In genomic region chr7:106418526-106418925, GRCh38 we compare ENCODE assay signal across 13 cellular contexts.
DNase-seq lines count a peak whose midpoint lies in the region; ATAC-seq and TF ChIP-seq lines count a peak whose summit lies in the region.
"Had no signal": no experiment of that assay in that cellular context is flagged by ENCODE, and none has a peak within 500 bp of the region (broad histone marks: within the 10 kb centered on the region; RNA-seq: fewer than 3 reads in every experiment).

No MANE protein-coding gene starts in this region.

- TF ChIP-seq POLR2A in erythroblast (IDR thresholded peaks at IDR 0.05; ENCODE audit: low read length) = no peak

- no peaks in the 10 kb centered on the region for H3K27me3 ChIP-seq in ACC112 (ENCODE audit: insufficient read depth, low read length)
- H3K27me3 ChIP-seq in HL-60 (ENCODE audit: insufficient read depth, poor library complexity, severe bottlenecking) = no peaks in the 10 kb centered on the region
- H3K27me3 ChIP-seq in lower lobe of right lung (ENCODE audit: low read depth) = no peaks in the 10 kb centered on the region

- peaks cover 7% of the 10 kb centered on the region for H3K9me3 Mint-ChIP-seq in MCF 10A (ENCODE audit: unreplicated experiment)

- intact Hi-C loops in MCF 10A (cut with micrococcal nuclease) = no loop called here
- intact Hi-C loops in lower lobe of right lung (cut with DNase I) = no loop called here

- H3K4me3 Mint-ChIP-seq in MCF 10A (ENCODE audit: unreplicated experiment) = no peak overlapping the region
- H3K4me3 Mint-ChIP-seq: T-helper 17 cell had no signal

- no peak for TF ChIP-seq CTCF in HL-60 (IDR thresholded peaks at IDR 0.05; ENCODE audit: insufficient read depth, low read length)
- no peak for TF ChIP-seq CTCF in MCF 10A (IDR thresholded peaks at IDR 0.05; ENCODE audit: unreplicated experiment)
- TF ChIP-seq CTCF in lower lobe of right lung (IDR thresholded peaks at IDR 0.05) = no peak

- peaks cover 9% of the 10 kb centered on the region for H3K9me3 ChIP-seq in lower lobe of right lung

- CTCF ChIA-PET in MCF 10A (lab: Yijun Ruan, JAX) = interaction anchor here (0.7 kb wide), 1 partner anchor 49 kb away, joined by 3 read pairs; no protein-coding TSS in a partner anchor

- H3K4me3 ChIP-seq in ACC112 (ENCODE audit: low read depth, low read length) (no peak overlapping the region), HL-60 (replicated peaks; ENCODE audit: insufficient read depth, low read length) (no peak overlapping the region), lower lobe of right lung (no peak overlapping the region)

- H3K27ac ChIP-seq in ACC112 (ENCODE audit: low read depth, low read length) (peak overlapping the region; percentile 68), HL-60 (replicated peaks) (peak overlapping the region; percentile 72), lower lobe of right lung (peak overlapping the region; percentile 50)

- BruUV-seq in MCF 10A (replicated peaks; lab: Mats Ljungman, UMichigan) = TSS peak; percentile 75

- no peak for ATAC-seq in lower lobe of right lung
- ATAC-seq in HG03039 (IDR thresholded peaks at IDR 0.05; ENCODE audit: unreplicated experiment) = no peak
- ATAC-seq: T-helper 17 cell had no signal

- DNase-seq in HL-60 (ENCODE audit: low read depth in 1 of 2, low spot score in 1 of 2) = peak; percentile 38 to 41
- DNase-seq in MCF 10A (ENCODE audit: unreplicated experiment) = no peak
- DNase-seq in lower lobe of right lung = no peak
- DNase-seq in SW480 (ENCODE audit: low spot score) = no peak
- no peak for DNase-seq in OCI-M2 (lab: John Stamatoyannopoulos, UW; ENCODE audit: unreplicated experiment)
- no peak for DNase-seq in erythroblast (lab: John Stamatoyannopoulos, UW)
- DNase-seq: activated CD4-positive, alpha-beta T cell treated with anti-CD3 and anti-CD28 coated beads, Interleukin-2, amount 50 U/mL, for 4 hours; cortex of kidney; glutamatergic neuron; KG1; T-helper 17 cell had no signal

- H3K79me2 ChIP-seq in ACC112 (ENCODE audit: control insufficient read depth, insufficient read depth, low read length, unreplicated experiment) = no peaks in the 10 kb centered on the region

- H3K27ac Mint-ChIP-seq in MCF 10A (ENCODE audit: low read depth, unreplicated experiment) = peak overlapping the region; percentile 89
- H3K27ac Mint-ChIP-seq: T-helper 17 cell had no signal

- H2AFZ ChIP-seq in ACC112 (ENCODE audit: low read length, unreplicated experiment) = no peak overlapping the region

- H3K36me3 Mint-ChIP-seq in MCF 10A (ENCODE audit: insufficient read depth, unreplicated experiment) = no peaks in the 10 kb centered on the region

- peaks cover 47% of the 10 kb centered on the region for H3K4me1 ChIP-seq in ACC112 (ENCODE audit: control insufficient read depth, insufficient read depth, low read length, unreplicated experiment)
- peaks cover 51% of the 10 kb centered on the region for H3K4me1 ChIP-seq in lower lobe of right lung

- no peaks in the 10 kb centered on the region for H3K36me3 ChIP-seq in ACC112 (ENCODE audit: insufficient read depth, low read length)
- H3K36me3 ChIP-seq in lower lobe of right lung = no peaks in the 10 kb centered on the region

- POLR2A ChIA-PET in MCF 10A (lab: Yijun Ruan, JAX) = interaction anchor here (0.8 to 7.1 kb wide), 6 partner anchors 44 to 242 kb away, joined by 3 to 94 read pairs (median 6); partner anchors contain the start of gene NAMPT

- peaks cover 43% of the 10 kb centered on the region for H3K4me1 Mint-ChIP-seq in MCF 10A (ENCODE audit: insufficient read depth, unreplicated experiment)
- H3K4me1 Mint-ChIP-seq: T-helper 17 cell had no signal

- no peaks in the 10 kb centered on the region for H3K27me3 Mint-ChIP-seq in MCF 10A (ENCODE audit: insufficient read depth, unreplicated experiment)

Comparison
In these comparisons a context has a peak if more than half of its experiments do, and no peak if none do; other contexts are left out.
1. DNase-seq: peak in HL-60 (2 of 2); none in MCF 10A (single experiment), lower lobe of right lung (single experiment), SW480 (single experiment), OCI-M2 (single experiment) and erythroblast (0 of 2).
2. Peak in every context shown above with its lines, with median percentiles within 50 percentile points of each other: H3K27ac ChIP-seq.